Comparison of ENCODE assay signal across 1 cellular context in the genomic region with DNA sequence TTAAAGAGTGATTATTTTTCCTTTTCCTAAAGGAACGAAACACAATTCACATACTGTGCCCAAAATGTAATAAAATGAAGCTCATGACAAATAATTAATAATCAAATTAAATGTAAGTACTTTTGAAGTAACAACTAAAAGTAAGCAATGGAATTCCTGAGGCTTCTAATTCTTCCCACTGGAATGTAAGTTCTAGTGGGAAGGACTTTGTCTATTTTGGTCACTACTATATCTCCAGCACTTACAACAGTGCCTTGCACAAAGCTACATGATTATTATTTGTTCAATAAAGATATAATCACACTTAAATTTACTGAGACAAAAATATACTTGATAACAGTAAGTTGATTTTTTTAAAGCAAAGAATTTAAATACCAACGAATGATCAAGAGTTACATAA.
TF ChIP-seq lines count a peak whose summit lies in the region.

No MANE protein-coding gene starts in this region.

TF ChIP-seq in IMR-90, 13 proteins besides CTCF, POLR2A, EP300 and RAD21 (continued from another document):
- TF ChIP-seq, protein P1, sequence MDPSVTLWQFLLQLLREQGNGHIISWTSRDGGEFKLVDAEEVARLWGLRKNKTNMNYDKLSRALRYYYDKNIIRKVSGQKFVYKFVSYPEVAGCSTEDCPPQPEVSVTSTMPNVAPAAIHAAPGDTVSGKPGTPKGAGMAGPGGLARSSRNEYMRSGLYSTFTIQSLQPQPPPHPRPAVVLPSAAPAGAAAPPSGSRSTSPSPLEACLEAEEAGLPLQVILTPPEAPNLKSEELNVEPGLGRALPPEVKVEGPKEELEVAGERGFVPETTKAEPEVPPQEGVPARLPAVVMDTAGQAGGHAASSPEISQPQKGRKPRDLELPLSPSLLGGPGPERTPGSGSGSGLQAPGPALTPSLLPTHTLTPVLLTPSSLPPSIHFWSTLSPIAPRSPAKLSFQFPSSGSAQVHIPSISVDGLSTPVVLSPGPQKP (IDR thresholded peaks at IDR 0.05; ENCODE audit: borderline replicate concordance, low read depth, low read length), result no peak
- TF ChIP-seq BHLHE40 (IDR thresholded peaks at IDR 0.05; ENCODE audit: low read depth, low read length) (no peak), MXI1 (IDR thresholded peaks at IDR 0.05; ENCODE audit: borderline replicate concordance, low read depth, low read length) (no peak), CEBPB (IDR thresholded peaks at IDR 0.05; ENCODE audit: low read depth, low read length) (no peak), NFE2L2 (IDR thresholded peaks at IDR 0.05; ENCODE audit: low read depth, low read length) (no peak), RFX5 (IDR thresholded peaks at IDR 0.05; ENCODE audit: low read depth, low read length) (no peak), SMC3 (IDR thresholded peaks at IDR 0.05; ENCODE audit: low read depth, low read length) (no peak), MAFK (IDR thresholded peaks at IDR 0.05; ENCODE audit: low read depth, low read length) (no peak), MAZ (IDR thresholded peaks at IDR 0.05; ENCODE audit: borderline replicate concordance, low read depth, low read length) (no peak)
- TF ChIP-seq, protein P2, sequence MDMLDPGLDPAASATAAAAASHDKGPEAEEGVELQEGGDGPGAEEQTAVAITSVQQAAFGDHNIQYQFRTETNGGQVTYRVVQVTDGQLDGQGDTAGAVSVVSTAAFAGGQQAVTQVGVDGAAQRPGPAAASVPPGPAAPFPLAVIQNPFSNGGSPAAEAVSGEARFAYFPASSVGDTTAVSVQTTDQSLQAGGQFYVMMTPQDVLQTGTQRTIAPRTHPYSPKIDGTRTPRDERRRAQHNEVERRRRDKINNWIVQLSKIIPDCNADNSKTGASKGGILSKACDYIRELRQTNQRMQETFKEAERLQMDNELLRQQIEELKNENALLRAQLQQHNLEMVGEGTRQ (IDR thresholded peaks at IDR 0.05; ENCODE audit: low read depth, low read length), result no peak
TF ChIP-seq in IMR-90: peak in this region for 0.
